In the genomic region with DNA sequence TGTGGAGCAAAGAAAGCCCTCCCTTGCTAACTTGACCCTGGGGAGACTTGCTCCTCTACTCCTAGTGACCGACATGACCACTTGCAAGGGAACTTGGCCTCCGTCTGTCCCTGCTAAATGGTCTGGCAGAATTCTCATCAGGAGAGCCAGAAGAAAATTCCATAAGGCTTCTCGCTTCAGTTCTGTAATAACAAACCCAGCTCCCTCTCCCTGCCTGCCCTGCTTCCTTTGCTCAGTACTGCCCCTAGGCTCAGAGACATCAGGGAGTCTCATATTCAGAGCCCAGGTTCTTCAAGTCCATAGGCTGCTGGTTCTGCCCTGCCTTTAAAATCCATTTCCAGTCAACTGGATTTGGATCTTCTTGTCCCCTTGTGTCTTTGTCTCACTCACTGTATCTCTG, we compare ENCODE assay signal across 21 cellular contexts. TPM values are rescaled to one million over a fixed set of nuclear protein-coding genes. Genes with fewer than 3 reads are reported as not detected.
DNase-seq lines count a peak whose midpoint lies in the region; ATAC-seq and TF ChIP-seq lines count a peak whose summit lies in the region.
"Had no signal": no experiment of that assay in that cellular context is flagged by ENCODE, and none has a peak within 500 bp of the region (broad histone marks: within the 10 kb centered on the region; RNA-seq: fewer than 3 reads in every experiment).

No MANE protein-coding gene starts in this region.

- H3K9me3 ChIP-seq in naive thymus-derived CD4-positive, alpha-beta T cell (ENCODE audit: control insufficient read depth in 2 of 3, low read length in 3 of 3): no peaks in the 10 kb centered on the region
- H3K9me3 ChIP-seq in transverse colon: no peaks in the 10 kb centered on the region
- H3K9me3 ChIP-seq: tibial nerve had no signal

- H3K4me3 Mint-ChIP-seq in activated T-cell treated with anti-CD3 and anti-CD28 coated beads, Interleukin-2, amount 50 U/mL, for 24 hours: no peak overlapping the region
- peak overlapping the region in 6 of 10 donors; percentile 0 to 64 (median 34) for H3K4me3 Mint-ChIP-seq in naive thymus-derived CD4-positive, alpha-beta T cell
- H3K4me3 Mint-ChIP-seq: activated CD4-positive, alpha-beta T cell treated with anti-CD3 and anti-CD28 coated beads, Interleukin-2, amount 10 ng/mL, durations not matched to agents 24 days and 14 days; endodermal cell had no signal

- peaks cover 3% of the 10 kb centered on the region for H3K27me3 Mint-ChIP-seq in activated T-cell treated with anti-CD3 and anti-CD28 coated beads, Interleukin-2, amount 50 U/mL, for 24 hours
- no peaks in the 10 kb centered on the region for H3K27me3 Mint-ChIP-seq in naive thymus-derived CD4-positive, alpha-beta T cell
- H3K27me3 Mint-ChIP-seq: activated CD4-positive, alpha-beta T cell treated with anti-CD3 and anti-CD28 coated beads, Interleukin-2, amount 10 ng/mL, durations not matched to agents 24 days and 14 days had no signal

- POLR2A ChIA-PET in naive thymus-derived CD4-positive, alpha-beta T cell (lab: Charles Lee): interaction anchor here (0.6 to 6.0 kb wide), 4 partner anchors 9 to 17 kb away, joined by 3 to 28 read pairs (median 4); a partner anchor contains a TSS

- CTCF ChIA-PET in naive thymus-derived CD4-positive, alpha-beta T cell (lab: Charles Lee): no interaction called here

- H3K27ac ChIP-seq in naive thymus-derived CD4-positive, alpha-beta T cell (ENCODE audit: low read depth, low read length): no peak overlapping the region
- H3K27ac ChIP-seq in transverse colon: peak overlapping the region; percentile 12 to 49 (median 38)
- H3K27ac ChIP-seq: PC-9 had no signal

- TF ChIP-seq POLR2A in transverse colon (IDR thresholded peaks at IDR 0.05): no peak

- no peak for TF ChIP-seq EP300 in transverse colon (IDR thresholded peaks at IDR 0.05; ENCODE audit: low read depth)

- intact Hi-C loops in naive thymus-derived CD4-positive, alpha-beta T cell (cut with micrococcal nuclease): no loop called here
- intact Hi-C loops in transverse colon (cut with DNase I; ENCODE audit: low total_unique reads): no loop called here

- H3K4me1 Mint-ChIP-seq in activated T-cell treated with anti-CD3 and anti-CD28 coated beads, Interleukin-2, amount 50 U/mL, for 24 hours (ENCODE audit: low read depth): peaks cover 67% of the 10 kb centered on the region
- H3K4me1 Mint-ChIP-seq in naive thymus-derived CD4-positive, alpha-beta T cell: peaks cover 30 to 91% (median 80%) of the 10 kb centered on the region in 7 donors
- H3K4me1 Mint-ChIP-seq: endodermal cell had no signal

- peaks cover 0 to 8% (median 0%) of the 10 kb centered on the region in 3 experiments for H3K36me3 ChIP-seq in naive thymus-derived CD4-positive, alpha-beta T cell (ENCODE audit: control insufficient read depth in 2 of 3, insufficient read depth in 3 of 3, low read length in 3 of 3)
- H3K36me3 ChIP-seq in transverse colon: no peaks in the 10 kb centered on the region
- H3K36me3 ChIP-seq: tibial nerve had no signal

- H3K36me3 Mint-ChIP-seq in activated T-cell treated with anti-CD3 and anti-CD28 coated beads, Interleukin-2, amount 50 U/mL, for 24 hours (ENCODE audit: low read depth): peaks cover 16% of the 10 kb centered on the region
- H3K36me3 Mint-ChIP-seq in naive thymus-derived CD4-positive, alpha-beta T cell: peaks cover 0 to 24% (median 14%) of the 10 kb centered on the region in 5 donors

- H3K27me3 ChIP-seq in naive thymus-derived CD4-positive, alpha-beta T cell (ENCODE audit: control insufficient read depth in 2 of 2, insufficient read depth in 2 of 2, low read length in 2 of 2): no peaks in the 10 kb centered on the region
- H3K27me3 ChIP-seq in transverse colon: no peaks in the 10 kb centered on the region
- H3K27me3 ChIP-seq: tibial nerve had no signal

- peak overlapping the region; percentile 42 for H3K27ac Mint-ChIP-seq in activated T-cell treated with anti-CD3 and anti-CD28 coated beads, Interleukin-2, amount 50 U/mL, for 24 hours
- H3K27ac Mint-ChIP-seq in naive thymus-derived CD4-positive, alpha-beta T cell: peak overlapping the region in 7 of 9 donors; percentile 49 to 81 (median 75)
- H3K27ac Mint-ChIP-seq: activated CD4-positive, alpha-beta T cell treated with anti-CD3 and anti-CD28 coated beads, Interleukin-2, amount 10 ng/mL, durations not matched to agents 24 days and 14 days; endodermal cell had no signal

- 88% methylated on average over 3 of the region's 3 CpGs; no CpG with 5 or more reads in 1 of the 2 donors for whole genome bisulfite sequencing in transverse colon (ENCODE audit: low coverage in 1 of 2), 2 donors

- no peaks in the 10 kb centered on the region for H3K9me3 Mint-ChIP-seq in activated T-cell treated with anti-CD3 and anti-CD28 coated beads, Interleukin-2, amount 50 U/mL, for 24 hours
- H3K9me3 Mint-ChIP-seq in naive thymus-derived CD4-positive, alpha-beta T cell: peaks cover 0 to 3% (median 0%) of the 10 kb centered on the region in 11 donors
- H3K9me3 Mint-ChIP-seq: activated CD4-positive, alpha-beta T cell treated with anti-CD3 and anti-CD28 coated beads, Interleukin-2, amount 10 ng/mL, durations not matched to agents 24 days and 14 days; activated naive CD4-positive, alpha-beta T cell treated with anti-CD3 and anti-CD28 coated beads, Interleukin-2, amount 50 U/mL, for 72 hours had no signal

- no peak for DNase-seq in activated T-cell treated with anti-CD3 and anti-CD28 coated beads, Interleukin-2, amount 50 U/mL, for 24 hours
- no peak for DNase-seq in activated T-cell treated with anti-CD3 and anti-CD28 coated beads, Interleukin-2, amount 50 U/mL, for 1 hour
- no peak for DNase-seq in epithelial cell of proximal tubule (ENCODE audit: low read depth)
- DNase-seq in naive thymus-derived CD4-positive, alpha-beta T cell: no peak
- DNase-seq in transverse colon: no peak
- DNase-seq in KG1 (lab: John Stamatoyannopoulos, UW): no peak
- no peak for DNase-seq in NCI-H1930 (lab: John Stamatoyannopoulos, UW)
- DNase-seq: 8988T; activated CD4-positive, alpha-beta T cell treated with anti-CD3 and anti-CD28 coated beads, Interleukin-2, amount 10 ng/mL, durations not matched to agents 24 days and 14 days; activated T-cell treated with anti-CD3 and anti-CD28 coated beads for 4 hours; C1 segment of cervical spinal cord; central memory CD4-positive, alpha-beta T cell; DND-41; endodermal cell; foreskin melanocyte; NCI-H2107; NCI-H526 treated with DMSO at 0.1 percent for 48 hours; PC-9 had no signal

- H3K4me3 ChIP-seq in epithelial cell of proximal tubule (ENCODE audit: low read depth, low read length) (no peak overlapping the region), transverse colon (no peak overlapping the region)
- H3K4me3 ChIP-seq in naive thymus-derived CD4-positive, alpha-beta T cell (ENCODE audit: low read length): no peak overlapping the region
- H3K4me3 ChIP-seq: PC-9, tibial nerve had no signal

- TF ChIP-seq CTCF in epithelial cell of proximal tubule (conservative IDR thresholded peaks at IDR 0.05; ENCODE audit: low read depth, low read length) (peak; percentile 18), transverse colon (IDR thresholded peaks at IDR 0.05) (no peak)

- H3K4me1 ChIP-seq in naive thymus-derived CD4-positive, alpha-beta T cell (ENCODE audit: control insufficient read depth in 2 of 2, insufficient read depth in 2 of 2, low read length in 2 of 2): peaks cover 47 to 52% of the 10 kb centered on the region in 2 donors
- no peaks in the 10 kb centered on the region for H3K4me1 ChIP-seq in transverse colon

- ATAC-seq in naive thymus-derived CD4-positive, alpha-beta T cell: no peak
- ATAC-seq in HG03135 (IDR thresholded peaks at IDR 0.05; ENCODE audit: unreplicated experiment): no peak
- ATAC-seq: activated naive CD4-positive, alpha-beta T cell treated with anti-CD3 and anti-CD28 coated beads, Interleukin-2, amount 50 U/mL, for 72 hours had no signal

- in situ Hi-C loops in transverse colon (cut with MboI; ENCODE audit: low pct_ligation_motif_present in 1 of 4, low pct_unique_long_range_greater_than_20kb in 1 of 4, low sequenced_read_pairs in 3 of 4): no loop called here

RNA-seq across cellular contexts. Expression of a gene that starts 13.1 kb away (rescaled TPM):
- total RNA-seq in epithelial cell of proximal tubule (4.3 TPM in 2 replicates), transverse colon (10 to 100 TPM in 2 of 4 donors, 1 to 10 TPM in 2; 6.4 to 16.4 (median 9.8) TPM)
- 100 to 1,000 TPM in 3 of 5 experiments, 10 to 100 TPM in 2; 68.9 to 115 (median 102) TPM for total RNA-seq in naive thymus-derived CD4-positive, alpha-beta T cell
- 10 to 100 TPM; 24.2 to 27.0 TPM for polyA plus RNA-seq in naive thymus-derived CD4-positive, alpha-beta T cell

Comparison
In these comparisons a context has a peak if more than half of its experiments do, and no peak if none do; other contexts are left out.
1. RNA of a gene that starts 13.1 kb away (total RNA-seq): 68.9 to 115 TPM in naive thymus-derived CD4-positive, alpha-beta T cell; 6.4 to 16.4 TPM in transverse colon and 4.3 TPM in epithelial cell of proximal tubule; every median in the first group is over 4 times any median in the second.